8 cellular contexts compared by ENCODE assay signal in the genomic region with DNA sequence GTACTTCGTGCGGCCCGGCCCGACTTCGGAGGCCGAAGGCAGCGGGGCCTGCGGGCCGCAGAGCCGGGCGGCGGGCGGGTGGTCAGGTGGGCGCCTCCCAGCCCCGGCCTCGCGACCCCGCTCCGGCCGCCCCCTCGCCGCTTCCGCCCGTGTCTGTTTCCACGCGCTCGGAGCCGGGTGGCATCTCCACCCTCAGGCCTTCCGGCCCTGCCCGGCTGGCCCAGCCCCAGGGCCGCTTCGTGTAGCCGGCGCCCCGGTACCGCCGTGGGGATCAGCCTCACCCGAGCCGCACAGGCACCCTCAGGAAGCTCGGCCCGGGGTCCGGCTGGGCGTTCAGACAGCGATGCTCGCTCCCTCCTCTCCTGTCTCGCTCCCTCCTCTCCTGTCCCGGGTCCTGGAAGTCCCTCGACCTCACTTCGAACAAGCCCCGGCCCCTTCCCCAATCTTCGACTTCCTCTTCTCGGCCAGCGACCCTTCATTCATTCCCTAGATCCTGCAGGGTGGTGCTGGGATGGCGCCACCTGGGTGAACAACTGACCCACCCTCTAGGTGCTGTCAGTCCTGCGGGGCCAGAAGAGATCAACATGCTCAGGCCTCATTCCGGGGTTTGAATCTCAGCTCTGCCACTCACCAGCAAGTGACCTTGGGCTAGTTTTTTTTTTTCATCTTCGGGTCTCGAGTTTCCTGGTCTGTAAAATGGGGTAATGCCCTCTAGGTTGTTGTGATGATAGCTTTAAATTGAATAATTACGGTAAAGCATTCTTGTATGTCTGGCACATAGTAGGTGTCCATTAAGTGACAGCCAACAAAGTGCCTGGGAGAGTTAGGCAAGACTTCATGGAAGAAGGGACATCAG. TPM values are rescaled to one million over a fixed set of nuclear protein-coding genes. Genes with fewer than 3 reads are reported as not detected.
DNase-seq lines count a peak whose midpoint lies in the region; TF ChIP-seq lines count a peak whose summit lies in the region.

No MANE protein-coding gene starts in this region.

- peak overlapping the region; percentile 90 for H2BK5ac ChIP-seq in neuronal stem cell (ENCODE audit: low read length)

- no peak overlapping the region for H3K4ac ChIP-seq in neuronal stem cell (ENCODE audit: low read length)

- H3K9me3 ChIP-seq in neuronal stem cell (replicated peaks in 1 of 2; ENCODE audit: control insufficient read depth in 2 of 2, insufficient read depth in 1 of 2, low read depth in 1 of 2, low read length in 2 of 2) = no peaks in the 10 kb centered on the region

- H3K27me3 ChIP-seq in neuronal stem cell (ENCODE audit: control insufficient read depth in 3 of 3, insufficient read depth in 3 of 3, low read depth in 1 of 3, low read length in 3 of 3) = no peaks in the 10 kb centered on the region

- peaks cover 21% of the 10 kb centered on the region for H3K79me1 ChIP-seq in neuronal stem cell (ENCODE audit: low read depth, low read length)

- WGBS in neuronal stem cell (ENCODE audit: extremely low coverage in 2 of 2, insufficient read length in 2 of 2, insufficient replicate concordance in 1 of 2), 2 donors = no CpG with 5 or more reads among the region's 59 CpGs

- H3K4me3 ChIP-seq in fibroblast of the aortic adventitia (ENCODE audit: low read depth, low read length) (peak overlapping the region; percentile 88), neuronal stem cell (ENCODE audit: low read length in 2 of 2) (peak overlapping the region; percentile 86 to 97)

- H2AFZ ChIP-seq in neuronal stem cell (ENCODE audit: low read length) = peak overlapping the region; percentile 96

- H2BK12ac ChIP-seq in neuronal stem cell (ENCODE audit: low read length) = no peak overlapping the region

- H4K91ac ChIP-seq in neuronal stem cell (ENCODE audit: low read depth, low read length, poor library complexity) = no peak overlapping the region

- TF ChIP-seq CTCF in fibroblast of the aortic adventitia (IDR thresholded peaks at IDR 0.05; ENCODE audit: insufficient read depth, low read length) = no peak

- H3K36me3 ChIP-seq in neuronal stem cell (replicated peaks in 1 of 2; ENCODE audit: control insufficient read depth in 2 of 2, insufficient read depth in 2 of 2, low read length in 2 of 2) = peaks cover 24 to 39% of the 10 kb centered on the region in 2 donors

- H2AK5ac ChIP-seq in neuronal stem cell (ENCODE audit: low read depth, low read length) = peak overlapping the region; percentile 56

- H3K4me2 ChIP-seq in neuronal stem cell (ENCODE audit: insufficient read depth, low read length, poor library complexity, severe bottlenecking) = peak overlapping the region; percentile 86

- no peak overlapping the region for H2BK15ac ChIP-seq in neuronal stem cell (ENCODE audit: low read length)

- peak overlapping the region; percentile 82 for H3K14ac ChIP-seq in neuronal stem cell (ENCODE audit: low read length)

- H3K18ac ChIP-seq in neuronal stem cell (ENCODE audit: low read length) = peak overlapping the region; percentile 98

- peak overlapping the region; percentile 35 for H3K27ac ChIP-seq in neuronal stem cell (replicated peaks; ENCODE audit: low read length)

- H3K9ac ChIP-seq in neuronal stem cell (ENCODE audit: low read depth, low read length, poor library complexity) = peak overlapping the region; percentile 95

- no peak overlapping the region for H4K8ac ChIP-seq in neuronal stem cell (ENCODE audit: low read depth, low read length)

- peaks cover 2 to 4% of the 10 kb centered on the region in 2 donors for H3K4me1 ChIP-seq in neuronal stem cell (ENCODE audit: control insufficient read depth in 2 of 2, insufficient read depth in 1 of 2, low read depth in 1 of 2, low read length in 2 of 2)

- H2BK120ac ChIP-seq in neuronal stem cell (ENCODE audit: low read depth, low read length) = no peak overlapping the region

- DNase-seq in NCI-H2227 (lab: John Stamatoyannopoulos, UW; ENCODE audit: unreplicated experiment) (peak; percentile 36), NCI-H2227 treated with DMSO at 0.1 percent for 48 hours (lab: John Stamatoyannopoulos, UW) (no peak), HCEC 1CT (peak; percentile 26), Kasumi-1 (lab: John Stamatoyannopoulos, UW) (peak; percentile 9 to 41), activated T-cell treated with anti-CD3 and anti-CD28 coated beads for 48 hours (ENCODE audit: low read depth) (peak; percentile 46), fibroblast of the aortic adventitia (ENCODE audit: low read depth) (no peak), neuronal stem cell (ENCODE audit: low spot score) (peak; percentile 27), NCI-H146 (lab: John Stamatoyannopoulos, UW) (no peak)

- H3K23ac ChIP-seq in neuronal stem cell (ENCODE audit: low read depth, low read length, poor library complexity) = peak overlapping the region; percentile 93

RNA-seq across cellular contexts. Expression of a gene that starts 0.6 kb away (rescaled TPM):
- total RNA-seq in fibroblast of the aortic adventitia (ENCODE audit: low replicate concordance) = 24.6 and 31.2 TPM in 2 replicates
- polyA plus RNA-seq in neuronal stem cell (2013, experiment 1 of 2) = 33.8 TPM
- polyA plus RNA-seq in neuronal stem cell (2013, experiment 2 of 2) = 33.7 TPM

RNA-seq across cellular contexts. Expression of a gene that starts 18.6 kb away (rescaled TPM):
- total RNA-seq in fibroblast of the aortic adventitia (ENCODE audit: low replicate concordance) = 16.9 and 26.7 TPM in 2 replicates
- polyA plus RNA-seq in neuronal stem cell (2013, experiment 1 of 2) = 4.5 TPM
- polyA plus RNA-seq in neuronal stem cell (2013, experiment 2 of 2) = 4.6 TPM

RNA-seq across cellular contexts. Expression of a gene that starts 27.6 kb away (rescaled TPM):
- total RNA-seq in fibroblast of the aortic adventitia (ENCODE audit: low replicate concordance) = 19.7 and 51.5 TPM in 2 replicates
- polyA plus RNA-seq in neuronal stem cell (2013, experiment 1 of 2) = 28.2 TPM
- 27.7 TPM for polyA plus RNA-seq in neuronal stem cell (2013, experiment 2 of 2)

RNA-seq across cellular contexts. Expression of a gene that starts 27.8 kb away (rescaled TPM):
- 23.0 and 27.9 TPM in 2 replicates for total RNA-seq in fibroblast of the aortic adventitia (ENCODE audit: low replicate concordance)
- polyA plus RNA-seq in neuronal stem cell (2013, experiment 1 of 2) = 21.6 TPM
- polyA plus RNA-seq in neuronal stem cell (2013, experiment 2 of 2) = 21.4 TPM

RNA-seq across cellular contexts. Expression of a gene that starts 39.8 kb away (rescaled TPM):
- total RNA-seq in fibroblast of the aortic adventitia (ENCODE audit: low replicate concordance) = 0.36 TPM in 1 of 2 replicates, not detected in the other
- not detected for polyA plus RNA-seq in neuronal stem cell (2013, experiment 1 of 2)
- 0.04 TPM for polyA plus RNA-seq in neuronal stem cell (2013, experiment 2 of 2)

Comparison
In these comparisons a context has a peak if more than half of its experiments do, and no peak if none do; other contexts are left out.
1. DNase-seq: peak in NCI-H2227 (single experiment), HCEC 1CT (single experiment), Kasumi-1 (2 of 2), activated T-cell treated with anti-CD3 and anti-CD28 coated beads for 48 hours (single experiment) and neuronal stem cell (single experiment); none in NCI-H2227 treated with DMSO at 0.1 percent for 48 hours (single experiment), fibroblast of the aortic adventitia (single experiment) and NCI-H146 (single experiment).